10 cellular contexts compared by ENCODE assay signal in the genomic region with DNA sequence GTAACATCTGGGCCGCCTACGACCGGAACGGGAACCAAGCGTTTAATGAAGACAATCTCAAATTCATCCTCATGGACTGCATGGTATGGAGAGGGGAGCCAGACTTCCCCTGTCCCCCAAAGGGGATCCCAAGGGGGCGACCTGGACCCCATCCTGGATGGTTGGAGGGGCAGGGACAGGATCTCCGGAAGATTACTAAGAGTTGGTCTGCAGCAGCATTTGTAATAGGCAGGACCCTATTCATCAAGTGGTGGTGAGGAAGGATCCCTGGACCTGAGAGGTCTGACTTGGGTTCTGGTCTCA. TPM values are rescaled to one million over a fixed set of nuclear protein-coding genes. Genes with fewer than 3 reads are reported as not detected.
DNase-seq lines count a peak whose midpoint lies in the region; ATAC-seq and TF ChIP-seq lines count a peak whose summit lies in the region.
"Had no signal": no experiment of that assay in that cellular context is flagged by ENCODE, and none has a peak within 500 bp of the region (broad histone marks: within the 10 kb centered on the region; RNA-seq: fewer than 3 reads in every experiment).

No MANE protein-coding gene starts in this region.

- H3K27ac Mint-ChIP-seq in CD4-positive, alpha-beta memory T cell, result peak overlapping the region in 6 of 7 donors; percentile 93 to 99 (median 96)
- H3K27ac Mint-ChIP-seq in osteocyte (ENCODE audit: unreplicated experiment), result peak overlapping the region; percentile 96

- peaks cover 13 to 45% (median 27%) of the 10 kb centered on the region in 4 donors for H3K4me1 Mint-ChIP-seq in CD4-positive, alpha-beta memory T cell
- H3K4me1 Mint-ChIP-seq in osteocyte (ENCODE audit: unreplicated experiment), result peaks cover 25% of the 10 kb centered on the region

- H3K4me3 Mint-ChIP-seq in CD4-positive, alpha-beta memory T cell, result peak overlapping the region; percentile 90 to 98 (median 96)
- H3K4me3 Mint-ChIP-seq in osteocyte (ENCODE audit: unreplicated experiment), result peak overlapping the region; percentile 97

- CTCF ChIA-PET in CD4-positive, alpha-beta memory T cell (lab: Charles Lee; ENCODE audit: partially characterized antibody), result no interaction called here
- CTCF ChIA-PET in PC-3 (lab: Charles Lee), result no interaction called here

- intact Hi-C loops in CD4-positive, alpha-beta memory T cell (cut with micrococcal nuclease), result loop anchor here (2.0 kb wide), 3 partner anchors 158 to 228 kb away; a partner anchor contains a TSS
- intact Hi-C loops in PC-3 (cut with micrococcal nuclease), result no loop called here

- no peaks in the 10 kb centered on the region for H3K9me3 Mint-ChIP-seq in CD4-positive, alpha-beta memory T cell
- no peaks in the 10 kb centered on the region for H3K9me3 Mint-ChIP-seq in osteocyte (ENCODE audit: unreplicated experiment)

- H3K36me3 ChIP-seq in CD4-positive, alpha-beta memory T cell (ENCODE audit: insufficient read depth, low read length), result no peaks in the 10 kb centered on the region
- H3K36me3 ChIP-seq in PC-3 (ENCODE audit: low read depth, low read length), result peaks cover 7% of the 10 kb centered on the region

- H4K20me1 ChIP-seq in PC-3 (ENCODE audit: low read length), result 0 out of 2 replicates have a peak, but pooled peaks cover 3% of the 10 kb centered on the region

- POLR2A ChIA-PET in CD4-positive, alpha-beta memory T cell (lab: Charles Lee; ENCODE audit: partially characterized antibody), result no interaction called here
- POLR2A ChIA-PET in PC-3 (lab: Charles Lee; ENCODE audit: unreplicated experiment), result no interaction called here

- no peaks in the 10 kb centered on the region for H3K27me3 Mint-ChIP-seq in CD4-positive, alpha-beta memory T cell
- no peaks in the 10 kb centered on the region for H3K27me3 Mint-ChIP-seq in osteocyte (ENCODE audit: unreplicated experiment)

- peaks cover 4% of the 10 kb centered on the region for H3F3A ChIP-seq in PC-3 (ENCODE audit: low read length, unreplicated experiment)

- no peaks in the 10 kb centered on the region for H3K27me3 ChIP-seq in CD4-positive, alpha-beta memory T cell (ENCODE audit: insufficient read depth, low read length)
- no peaks in the 10 kb centered on the region for H3K27me3 ChIP-seq in PC-3 (ENCODE audit: low read length)

- H3K4me3 ChIP-seq in CD4-positive, alpha-beta memory T cell (ENCODE audit: low read length in 2 of 2), result peak overlapping the region; percentile 96 to 99
- H3K4me3 ChIP-seq in PC-3 (ENCODE audit: low read length), result peak overlapping the region; percentile 85
- H3K4me3 ChIP-seq in epithelial cell of esophagus (ENCODE audit: low read length), result peak overlapping the region; percentile 95

- H3K4me2 ChIP-seq in PC-3 (ENCODE audit: low read length), result peak overlapping the region; percentile 93

- peaks cover 17% of the 10 kb centered on the region for H3K4me1 ChIP-seq in CD4-positive, alpha-beta memory T cell (ENCODE audit: insufficient read depth, low read length)
- peaks cover 15% of the 10 kb centered on the region for H3K4me1 ChIP-seq in PC-3 (ENCODE audit: insufficient read depth, low read length)

- DNase-seq in CD4-positive, alpha-beta memory T cell, result no peak
- DNase-seq in PC-3 (no peak), epithelial cell of esophagus (ENCODE audit: low read depth) (no peak), osteocyte (ENCODE audit: extremely low spot score, unreplicated experiment) (no peak), cerebellar nuclear complex (lab: John Stamatoyannopoulos, UW) (no peak), A172 (ENCODE audit: low spot score) (no peak)

- peaks cover 33% of the 10 kb centered on the region for H3K79me2 ChIP-seq in PC-3 (ENCODE audit: low read length)

- H3K9me3 ChIP-seq in CD4-positive, alpha-beta memory T cell (ENCODE audit: control insufficient read depth in 1 of 2, low read length in 2 of 2), result no peaks in the 10 kb centered on the region
- H3K9me3 ChIP-seq in PC-3 (ENCODE audit: low read length), result no peaks in the 10 kb centered on the region

- no TSS peak for BruUV-seq in PC-3 (replicated peaks; lab: Mats Ljungman, UMichigan)

- H3K36me3 Mint-ChIP-seq in CD4-positive, alpha-beta memory T cell, result peaks cover 0 to 25% of the 10 kb centered on the region in 2 donors
- H3K36me3 Mint-ChIP-seq in osteocyte (ENCODE audit: unreplicated experiment), result no peaks in the 10 kb centered on the region

- H3K9me2 ChIP-seq in PC-3 (replicated peaks; ENCODE audit: low read length), result no peaks in the 10 kb centered on the region

- peak overlapping the region; percentile 91 for H2AFZ ChIP-seq in PC-3 (ENCODE audit: low read length)

- ATAC-seq in PC-3 (no peak), GM21447 (IDR thresholded peaks at IDR 0.05; ENCODE audit: unreplicated experiment) (no peak), esophagus mucosa (no peak)

- peak overlapping the region; percentile 84 for H3K27ac ChIP-seq in CD4-positive, alpha-beta memory T cell (ENCODE audit: low read depth, low read length)
- H3K27ac ChIP-seq in PC-3 (ENCODE audit: low read length), result no peak overlapping the region

- TF ChIP-seq CTCF in PC-3 (conservative IDR thresholded peaks at IDR 0.05; ENCODE audit: low read depth, low read length), result no peak
- no peak for TF ChIP-seq CTCF in epithelial cell of esophagus (IDR thresholded peaks at IDR 0.05; ENCODE audit: insufficient read depth, low read depth, low read length, missing control alignments)
- TF ChIP-seq CTCF in osteocyte (IDR thresholded peaks at IDR 0.05), result no peak

- peak overlapping the region; percentile 90 for H3K9ac ChIP-seq in PC-3 (ENCODE audit: low read length)

RNA-seq across cellular contexts. Expression of a gene that starts 0.7 kb away (rescaled TPM):
- total RNA-seq in CD4-positive, alpha-beta memory T cell, result 10 to 100 TPM; 33.0 to 35.5 TPM
- 100 to 1,000 TPM; 136 to 151 TPM for polyA plus RNA-seq in CD4-positive, alpha-beta memory T cell
- total RNA-seq in PC-3 (2014; rRNA removed), result 130 TPM in 2 replicates
- 56.2 and 59.9 TPM in 2 replicates for total RNA-seq in osteocyte
- total RNA-seq in esophagus mucosa, result 62.3 TPM
- 179 TPM in 2 replicates for total RNA-seq in A172 (2014; rRNA removed; shearing (Covaris generic))

RNA-seq across cellular contexts. Expression of a gene that starts 1.7 kb away (rescaled TPM):
- 10 to 100 TPM; 38.0 to 39.5 TPM for total RNA-seq in CD4-positive, alpha-beta memory T cell
- polyA plus RNA-seq in CD4-positive, alpha-beta memory T cell, result 10 to 100 TPM in 1 of 2 donors, 1 to 10 TPM in 1; 8.9 to 12.7 TPM
- total RNA-seq in PC-3 (2014; rRNA removed), result 45.4 and 62.9 TPM in 2 replicates
- 36.4 and 36.9 TPM in 2 replicates for total RNA-seq in osteocyte
- 23.0 TPM for total RNA-seq in esophagus mucosa
- 35.9 and 37.1 TPM in 2 replicates for total RNA-seq in A172 (2014; rRNA removed; shearing (Covaris generic))

RNA-seq across cellular contexts. Expression of a gene that starts 5.7 kb away (rescaled TPM):
- 1 to 10 TPM in 1 of 2 experiments, under 1 TPM in 1; 0.53 to 1.5 TPM for total RNA-seq in CD4-positive, alpha-beta memory T cell
- polyA plus RNA-seq in CD4-positive, alpha-beta memory T cell, result 1 to 10 TPM; 5.9 to 6.6 TPM
- total RNA-seq in PC-3 (2014; rRNA removed), result 18.1 and 18.5 TPM in 2 replicates
- total RNA-seq in osteocyte, result not detected in 2 replicates
- 420 TPM for total RNA-seq in esophagus mucosa
- total RNA-seq in A172 (2014; rRNA removed; shearing (Covaris generic)), result 0.12 TPM in 1 of 2 replicates, not detected in the other
- total RNA-seq: lung microvascular endothelial cell, SK-MEL-5 had no signal

RNA-seq across cellular contexts. Expression of a gene that starts 27.0 kb away (rescaled TPM):
- total RNA-seq in CD4-positive, alpha-beta memory T cell, result not detected
- polyA plus RNA-seq in CD4-positive, alpha-beta memory T cell, result not detected
- total RNA-seq in PC-3 (2014; rRNA removed), result 12.9 and 14.7 TPM in 2 replicates
- 19.8 and 20.7 TPM in 2 replicates for total RNA-seq in osteocyte
- 1.7 TPM for total RNA-seq in esophagus mucosa
- total RNA-seq in A172 (2014; rRNA removed; shearing (Covaris generic)), result 11.2 and 12.5 TPM in 2 replicates

RNA-seq across cellular contexts. Expression of a gene that starts 34.5 kb away (rescaled TPM):
- total RNA-seq in CD4-positive, alpha-beta memory T cell, result 100 to 1,000 TPM; 252 to 276 TPM
- 100 to 1,000 TPM; 349 to 442 TPM for polyA plus RNA-seq in CD4-positive, alpha-beta memory T cell
- total RNA-seq in PC-3 (2014; rRNA removed) (282 and 293 TPM in 2 replicates), osteocyte (283 and 284 TPM in 2 replicates), esophagus mucosa (121 TPM)
- 573 and 778 TPM in 2 replicates for total RNA-seq in A172 (2014; rRNA removed; shearing (Covaris generic))

Comparison
In these comparisons a context has a peak if more than half of its experiments do, and no peak if none do; other contexts are left out.
1. RNA of a gene that starts 5.7 kb away (total RNA-seq): 420 TPM in esophagus mucosa (single experiment); 18.1 to 18.5 TPM in PC-3, 0.53 to 1.5 TPM in CD4-positive, alpha-beta memory T cell, 0.12 TPM in A172 and not detected in osteocyte; every median in the first group is over 10 times any median in the second.
2. Peak in every context shown above with its lines, with median percentiles within 50 percentile points of each other: H3K4me3 ChIP-seq.